Comparison of ENCODE assay signal across 27 cellular contexts in genomic region chr9:114122152-114122615, GRCh38. TPM values are rescaled to one million over a fixed set of nuclear protein-coding genes. Genes with fewer than 3 reads are reported as not detected.
DNase-seq lines count a peak whose midpoint lies in the region; ATAC-seq, FAIRE-seq and TF ChIP-seq lines count a peak whose summit lies in the region.
"Had no signal": no experiment of that assay in that cellular context is flagged by ENCODE, and none has a peak within 500 bp of the region (broad histone marks: within the 10 kb centered on the region; RNA-seq: fewer than 3 reads in every experiment).

No MANE protein-coding gene starts in this region.

- in situ Hi-C loops in HepG2 (cut with HindIII; ENCODE audit: extremely low pct_ligation_motif_present, low pct_unique_long_range_greater_than_20kb), result no loop called here

- 88% methylated on average over 4 of the region's 5 CpGs for WGBS in HepG2 (ENCODE audit: low lambda C conversion rate)
- no CpG with 5 or more reads among the region's 5 CpGs for WGBS in right lobe of liver (ENCODE audit: insufficient coverage, low coverage, low lambda C conversion rate, missing lambda C conversion rate)

- no peak overlapping the region for H3K9ac ChIP-seq in HepG2 (ENCODE audit: insufficient read depth, low read depth, low read length)

- DNase-seq in HepG2 (ENCODE audit: low spot score), result no peak
- no peak for DNase-seq in right lobe of liver
- peak; percentile 72 for DNase-seq in mesenteric fat pad (ENCODE audit: low spot score)
- no peak for DNase-seq in progenitor cell of endocrine pancreas (ENCODE audit: low spot score, unreplicated experiment)
- DNase-seq in osteocyte (ENCODE audit: extremely low spot score, unreplicated experiment), result no peak
- DNase-seq: 8988T; ACHN; BE2C; CD8-positive, alpha-beta memory T cell; DND-41; H9; IMR-90; KG1; NCI-H1048; NCI-H1417 treated with DMSO at 0.1 percent for 48 hours; NCI-H2081; NCI-H2227 treated with DMSO at 0.1 percent for 48 hours; NCI-H69; SHP77 had no signal

- H3K9me3 Mint-ChIP-seq in progenitor cell of endocrine pancreas (ENCODE audit: low read depth) (no peaks in the 10 kb centered on the region), osteocyte (ENCODE audit: unreplicated experiment) (no peaks in the 10 kb centered on the region)
- H3K9me3 Mint-ChIP-seq: GM23338 had no signal

- FAIRE-seq in HepG2 (lab: Jason Lieb, UNC), result no peak
- FAIRE-seq: HTR-8/SVneo had no signal

- H3K4me1 Mint-ChIP-seq in progenitor cell of endocrine pancreas (ENCODE audit: low read depth) (peaks cover 75% of the 10 kb centered on the region), osteocyte (ENCODE audit: unreplicated experiment) (peaks cover 3% of the 10 kb centered on the region)
- H3K4me1 Mint-ChIP-seq: CD8-positive, alpha-beta memory T cell had no signal

- no peaks in the 10 kb centered on the region for H3K79me2 ChIP-seq in HepG2 (ENCODE audit: insufficient read depth, low read length)

- H3K4me3 Mint-ChIP-seq in progenitor cell of endocrine pancreas (ENCODE audit: low read depth) (no peak overlapping the region), osteocyte (ENCODE audit: unreplicated experiment) (no peak overlapping the region)
- H3K4me3 Mint-ChIP-seq: CD14-positive monocyte; CD8-positive, alpha-beta memory T cell; GM23338; H9 had no signal

- H4K20me1 ChIP-seq in HepG2 (ENCODE audit: insufficient read depth, low read length), result no peaks in the 10 kb centered on the region

- H3K27ac Mint-ChIP-seq in progenitor cell of endocrine pancreas (peak overlapping the region; percentile 40), osteocyte (ENCODE audit: unreplicated experiment) (no peak overlapping the region)
- H3K27ac Mint-ChIP-seq: CD14-positive monocyte; CD8-positive, alpha-beta memory T cell; GM23338 had no signal

- H3K36me3 Mint-ChIP-seq in progenitor cell of endocrine pancreas (ENCODE audit: insufficient read depth), result no peaks in the 10 kb centered on the region
- no peaks in the 10 kb centered on the region for H3K36me3 Mint-ChIP-seq in osteocyte (ENCODE audit: unreplicated experiment)
- H3K36me3 Mint-ChIP-seq: CD14-positive monocyte; CD8-positive, alpha-beta memory T cell had no signal

- ATAC-seq in HepG2, result no peak
- ATAC-seq in right lobe of liver, result no peak
- ATAC-seq in HG02763 (IDR thresholded peaks at IDR 0.05; ENCODE audit: unreplicated experiment), result no peak
- no peak for ATAC-seq in HG03460 (IDR thresholded peaks at IDR 0.05; ENCODE audit: unreplicated experiment)
- ATAC-seq: GM23338 had no signal

- H3K4me1 ChIP-seq in HepG2 (ENCODE audit: insufficient read depth, low read length), result peaks cover 84% of the 10 kb centered on the region
- peaks cover 0 to 38% (median 12%) of the 10 kb centered on the region in 4 donors for H3K4me1 ChIP-seq in right lobe of liver
- H3K4me1 ChIP-seq: BE2C had no signal

- no peak overlapping the region for H3K4me2 ChIP-seq in HepG2 (ENCODE audit: low read depth, low read length)
- H3K4me2 ChIP-seq: GM23338 had no signal

- H3K4me3 ChIP-seq in HepG2 (replicated peaks in 1 of 3; ENCODE audit: insufficient read depth in 1 of 3, low read depth in 2 of 3, low read length in 3 of 3), result no peak overlapping the region
- no peak overlapping the region for H3K4me3 ChIP-seq in right lobe of liver
- H3K4me3 ChIP-seq: GM23338 had no signal

- no peak for TF ChIP-seq RAD21 in HepG2 (CRISPR knock-in tag; IDR thresholded peaks at IDR 0.05)

- no TSS peak for BruUV-seq in HepG2 (replicated peaks; lab: Mats Ljungman, UMichigan)

- CTCF ChIA-PET in HepG2 (lab: Yijun Ruan, JAX; ENCODE audit: low intra/inter-chr PET ratio, low total read pairs), result no interaction called here

- H3K27me3 Mint-ChIP-seq in progenitor cell of endocrine pancreas, result no peaks in the 10 kb centered on the region
- peaks cover 29% of the 10 kb centered on the region for H3K27me3 Mint-ChIP-seq in osteocyte (ENCODE audit: unreplicated experiment)

- intact Hi-C loops in HepG2 (cut with micrococcal nuclease; ENCODE audit: unreplicated experiment) (no loop called here), right lobe of liver (cut with DNase I) (no loop called here)

- POLR2A ChIA-PET in HepG2 (lab: Yijun Ruan, JAX), result interaction anchor here (0.9 to 2.6 kb wide), 6 partner anchors 12 to 53 kb away, joined by 3 to 19 read pairs (median 5); partner anchors contain the start of gene COL27A1

- TF ChIP-seq EP300 in HepG2 (IDR thresholded peaks at IDR 0.05; ENCODE audit: low read depth in 2 of 2, low read length in 2 of 2) (no peak), HepG2 (CRISPR knock-in tag; IDR thresholded peaks at IDR 0.05; ENCODE audit: borderline replicate concordance) (no peak)

- H3K27ac ChIP-seq in HepG2 (ENCODE audit: extremely low read length, insufficient read depth, low read length) (no peak overlapping the region), right lobe of liver (no peak overlapping the region)
- H3K27ac ChIP-seq: RWPE1 had no signal

- H3K27me3 ChIP-seq in HepG2 (ENCODE audit: control insufficient read depth in 1 of 2, insufficient read depth in 2 of 2, low read length in 2 of 2) (no peaks in the 10 kb centered on the region), right lobe of liver (no peaks in the 10 kb centered on the region)

- no peak for TF ChIP-seq CTCF in HepG2 (CRISPR knock-in tag; IDR thresholded peaks at IDR 0.05)
- no peak for TF ChIP-seq CTCF in right lobe of liver (IDR thresholded peaks at IDR 0.05)
- TF ChIP-seq CTCF in progenitor cell of endocrine pancreas (IDR thresholded peaks at IDR 0.05; ENCODE audit: unreplicated experiment), result no peak
- no peak for TF ChIP-seq CTCF in osteocyte (IDR thresholded peaks at IDR 0.05)

- 0 out of 2 replicates have a peak, but pooled peaks cover under 1% of the 10 kb centered on the region for H3K9me3 ChIP-seq in HepG2 (ENCODE audit: low read length)
- H3K9me3 ChIP-seq in right lobe of liver, result no peaks in the 10 kb centered on the region
- H3K9me3 ChIP-seq: BE2C had no signal

- TF ChIP-seq POLR2A in HepG2 (IDR thresholded peaks at IDR 0.05; ENCODE audit: insufficient read depth in 1 of 2, low read depth in 2 of 2, low read length in 2 of 2), result no peak
- no peak for TF ChIP-seq POLR2A in right lobe of liver (IDR thresholded peaks at IDR 0.05)

- H3K36me3 ChIP-seq in HepG2 (replicated peaks in 1 of 2; ENCODE audit: control insufficient read depth in 1 of 2, insufficient read depth in 2 of 2, low read length in 2 of 2), result no peaks in the 10 kb centered on the region
- H3K36me3 ChIP-seq in right lobe of liver, result no peaks in the 10 kb centered on the region
- H3K36me3 ChIP-seq: BE2C had no signal

- no peak overlapping the region for H2AFZ ChIP-seq in HepG2 (ENCODE audit: low read length)
- H2AFZ ChIP-seq: GM23338 had no signal

RNA-seq across cellular contexts. Expression of gene KIF12, which starts 23.1 kb away (rescaled TPM):
- total RNA-seq in HepG2 (2016; rRNA removed; fragmentation: Illumina TruSeq; extraction: Trizol) (0.81 and 1.8 TPM in 2 replicates), right lobe of liver (10 to 100 TPM in 5 of 6 experiments, 1 to 10 TPM in 1; 3.1 to 24.3 (median 14.2) TPM), mesenteric fat pad (0.84 TPM), progenitor cell of endocrine pancreas (166 and 176 TPM in 2 replicates), osteocyte (0.47 and 0.64 TPM in 2 replicates)
- 0.61 and 1.1 TPM in 2 replicates for total RNA-seq in HepG2 (2016; cell fraction: cytosol; rRNA removed; fragmentation: Illumina TruSeq; extraction: Trizol; ENCODE audit: low read depth)
- 0.94 and 1.8 TPM in 2 replicates for total RNA-seq in HepG2 (2016; cell fraction: insoluble cytoplasmic fraction; rRNA removed; fragmentation: Illumina TruSeq; extraction: Trizol)
- total RNA-seq in HepG2 (2016; cell fraction: membrane; rRNA removed; fragmentation: Illumina TruSeq; extraction: Trizol), result 0.19 and 0.38 TPM in 2 replicates
- total RNA-seq in HepG2 (2016; cell fraction: nucleus; rRNA removed; fragmentation: Illumina TruSeq; extraction: Trizol), result 2.7 and 3.5 TPM in 2 replicates
- polyA plus RNA-seq in HepG2 (2011; rRNA removed), result 12.5 and 14.8 TPM in 2 replicates
- 1.6 and 3.1 TPM in 2 replicates for polyA plus RNA-seq in HepG2 (2011; cell fraction: cytosol; rRNA removed)
- 155 and 222 TPM in 2 replicates for polyA plus RNA-seq in HepG2 (2011; cell fraction: nucleus; rRNA removed)
- 6.2 and 7.2 TPM in 2 replicates for polyA plus RNA-seq in HepG2 (2012)
- 0.14 and 0.26 TPM in 2 replicates for polyA plus RNA-seq in HepG2 (2016; cell fraction: cytosol; fragmentation: Illumina TruSeq; extraction: Trizol; ENCODE audit: low read depth)
- 0.92 and 0.93 TPM in 2 replicates for polyA plus RNA-seq in HepG2 (2016; cell fraction: insoluble cytoplasmic fraction; fragmentation: Illumina TruSeq; extraction: Trizol; ENCODE audit: low read depth)
- 0.17 TPM in 1 of 2 replicates, not detected in the other for polyA plus RNA-seq in HepG2 (2016; cell fraction: membrane; fragmentation: Illumina TruSeq; extraction: Trizol; ENCODE audit: low read depth)
- 8.0 and 11.0 TPM in 2 replicates for polyA plus RNA-seq in HepG2 (2016; cell fraction: nucleus; fragmentation: Illumina TruSeq; extraction: Trizol; ENCODE audit: insufficient read depth, low read depth)
- polyA minus RNA-seq in HepG2 (2011; rRNA and poly(A)+ RNA removed; ENCODE audit: low replicate concordance), result 6.7 TPM in 1 of 2 replicates, not detected in the other
- polyA minus RNA-seq in HepG2 (2011; cell fraction: cytosol; rRNA and poly(A)+ RNA removed), result 1.1 and 1.3 TPM in 2 replicates
- 11.6 and 13.7 TPM in 2 replicates for polyA minus RNA-seq in HepG2 (2011; cell fraction: nucleus; rRNA and poly(A)+ RNA removed)
- total RNA-seq: CD8-positive, alpha-beta memory T cell; IMR-90; NCI-H460 had no signal
- polyA plus RNA-seq: CD14-positive monocyte; CD8-positive, alpha-beta memory T cell; IMR-90 had no signal

RNA-seq across cellular contexts. Expression of gene COL27A1, which starts 33.2 kb away (rescaled TPM):
- total RNA-seq in HepG2 (2016; rRNA removed; fragmentation: Illumina TruSeq; extraction: Trizol), result 13.1 and 71.3 TPM in 2 replicates
- 24.4 and 27.4 TPM in 2 replicates for total RNA-seq in HepG2 (2016; cell fraction: cytosol; rRNA removed; fragmentation: Illumina TruSeq; extraction: Trizol; ENCODE audit: low read depth)
- 11.3 and 76.4 TPM in 2 replicates for total RNA-seq in HepG2 (2016; cell fraction: insoluble cytoplasmic fraction; rRNA removed; fragmentation: Illumina TruSeq; extraction: Trizol)
- 17.0 and 18.6 TPM in 2 replicates for total RNA-seq in HepG2 (2016; cell fraction: membrane; rRNA removed; fragmentation: Illumina TruSeq; extraction: Trizol)
- 127 and 145 TPM in 2 replicates for total RNA-seq in HepG2 (2016; cell fraction: nucleus; rRNA removed; fragmentation: Illumina TruSeq; extraction: Trizol)
- 89.1 and 105 TPM in 2 replicates for polyA plus RNA-seq in HepG2 (2011; rRNA removed)
- 8.5 and 16.4 TPM in 2 replicates for polyA plus RNA-seq in HepG2 (2011; cell fraction: cytosol; rRNA removed)
- 1,276 and 1,843 TPM in 2 replicates for polyA plus RNA-seq in HepG2 (2011; cell fraction: nucleus; rRNA removed)
- 63.8 and 83.6 TPM in 2 replicates for polyA plus RNA-seq in HepG2 (2012)
- 2.0 and 2.7 TPM in 2 replicates for polyA plus RNA-seq in HepG2 (2016; cell fraction: cytosol; fragmentation: Illumina TruSeq; extraction: Trizol; ENCODE audit: low read depth)
- polyA plus RNA-seq in HepG2 (2016; cell fraction: insoluble cytoplasmic fraction; fragmentation: Illumina TruSeq; extraction: Trizol; ENCODE audit: low read depth), result 13.5 and 15.6 TPM in 2 replicates
- polyA plus RNA-seq in HepG2 (2016; cell fraction: membrane; fragmentation: Illumina TruSeq; extraction: Trizol; ENCODE audit: low read depth), result 4.3 and 4.5 TPM in 2 replicates
- polyA plus RNA-seq in HepG2 (2016; cell fraction: nucleus; fragmentation: Illumina TruSeq; extraction: Trizol; ENCODE audit: insufficient read depth, low read depth), result 665 and 720 TPM in 2 replicates
- 11.6 and 59.4 TPM in 2 replicates for polyA minus RNA-seq in HepG2 (2011; rRNA and poly(A)+ RNA removed; ENCODE audit: low replicate concordance)
- 5.5 and 10.9 TPM in 2 replicates for polyA minus RNA-seq in HepG2 (2011; cell fraction: cytosol; rRNA and poly(A)+ RNA removed)
- 155 and 169 TPM in 2 replicates for polyA minus RNA-seq in HepG2 (2011; cell fraction: nucleus; rRNA and poly(A)+ RNA removed)
- total RNA-seq in right lobe of liver, result 10 to 100 TPM; 11.8 to 51.9 (median 29.3) TPM
- 101 TPM for total RNA-seq in mesenteric fat pad
- total RNA-seq in progenitor cell of endocrine pancreas, result 162 and 178 TPM in 2 replicates
- 44.4 and 44.8 TPM in 2 replicates for total RNA-seq in osteocyte
- polyA plus RNA-seq: CD14-positive monocyte; CD8-positive, alpha-beta memory T cell had no signal

RNA-seq across cellular contexts. Expression of gene AMBP, which starts 44.1 kb away (rescaled TPM):
- total RNA-seq in HepG2 (2016; rRNA removed; fragmentation: Illumina TruSeq; extraction: Trizol) (612 and 1,510 TPM in 2 replicates), right lobe of liver (1,000 to 10,000 TPM; 2,202 to 7,072 (median 5,221) TPM), mesenteric fat pad (not detected), progenitor cell of endocrine pancreas (678 and 717 TPM in 2 replicates), osteocyte (not detected in 2 replicates)
- total RNA-seq in HepG2 (2016; cell fraction: cytosol; rRNA removed; fragmentation: Illumina TruSeq; extraction: Trizol; ENCODE audit: low read depth), result 264 and 266 TPM in 2 replicates
- total RNA-seq in HepG2 (2016; cell fraction: insoluble cytoplasmic fraction; rRNA removed; fragmentation: Illumina TruSeq; extraction: Trizol), result 610 and 1,558 TPM in 2 replicates
- 284 and 296 TPM in 2 replicates for total RNA-seq in HepG2 (2016; cell fraction: membrane; rRNA removed; fragmentation: Illumina TruSeq; extraction: Trizol)
- total RNA-seq in HepG2 (2016; cell fraction: nucleus; rRNA removed; fragmentation: Illumina TruSeq; extraction: Trizol), result 1,103 and 1,244 TPM in 2 replicates
- 2,580 and 3,919 TPM in 2 replicates for polyA plus RNA-seq in HepG2 (2011; rRNA removed)
- polyA plus RNA-seq in HepG2 (2011; cell fraction: cytosol; rRNA removed), result 3,676 and 4,547 TPM in 2 replicates
- 1,589 and 2,063 TPM in 2 replicates for polyA plus RNA-seq in HepG2 (2011; cell fraction: nucleus; rRNA removed)
- polyA plus RNA-seq in HepG2 (2012), result 2,894 and 3,165 TPM in 2 replicates
- 305 and 334 TPM in 2 replicates for polyA plus RNA-seq in HepG2 (2016; cell fraction: cytosol; fragmentation: Illumina TruSeq; extraction: Trizol; ENCODE audit: low read depth)
- polyA plus RNA-seq in HepG2 (2016; cell fraction: insoluble cytoplasmic fraction; fragmentation: Illumina TruSeq; extraction: Trizol; ENCODE audit: low read depth), result 674 and 676 TPM in 2 replicates
- 279 and 293 TPM in 2 replicates for polyA plus RNA-seq in HepG2 (2016; cell fraction: membrane; fragmentation: Illumina TruSeq; extraction: Trizol; ENCODE audit: low read depth)
- 2,037 and 2,236 TPM in 2 replicates for polyA plus RNA-seq in HepG2 (2016; cell fraction: nucleus; fragmentation: Illumina TruSeq; extraction: Trizol; ENCODE audit: insufficient read depth, low read depth)
- polyA minus RNA-seq in HepG2 (2011; rRNA and poly(A)+ RNA removed; ENCODE audit: low replicate concordance), result 0.72 and 924 TPM in 2 replicates
- polyA minus RNA-seq in HepG2 (2011; cell fraction: cytosol; rRNA and poly(A)+ RNA removed), result 612 and 1,026 TPM in 2 replicates
- 323 and 565 TPM in 2 replicates for polyA minus RNA-seq in HepG2 (2011; cell fraction: nucleus; rRNA and poly(A)+ RNA removed)
- total RNA-seq: CD8-positive, alpha-beta memory T cell; IMR-90; SK-MEL-5 had no signal
- polyA plus RNA-seq: CD14-positive monocyte; CD8-positive, alpha-beta memory T cell; IMR-90 had no signal

Comparison
In these comparisons a context has a peak if more than half of its experiments do, and no peak if none do; other contexts are left out.
1. RNA of gene AMBP, which starts 44.1 kb away (total RNA-seq): 2,202 to 7,072 TPM in right lobe of liver, 264 to 1,558 TPM in HepG2 and 678 to 717 TPM in progenitor cell of endocrine pancreas; not detected in osteocyte and not detected in mesenteric fat pad (single experiment); every median in the first group is over 100 times any median in the second.